1 cellular context compared by ENCODE assay signal in genomic region chr21:44801468-44802395, GRCh38.
TF ChIP-seq lines count a peak whose summit lies in the region.

A gene with protein sequence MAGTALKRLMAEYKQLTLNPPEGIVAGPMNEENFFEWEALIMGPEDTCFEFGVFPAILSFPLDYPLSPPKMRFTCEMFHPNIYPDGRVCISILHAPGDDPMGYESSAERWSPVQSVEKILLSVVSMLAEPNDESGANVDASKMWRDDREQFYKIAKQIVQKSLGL (minus strand): TSS chr21:44801820. CDS start chr21:44801748, 72 bp downstream.

TF ChIP-seq in HEK293, 187 proteins besides CTCF, POLR2A, EP300 and RAD21 (continued from another document and continues in another):
- TF ChIP-seq ZBTB6 (tag by site-specific recombination; IDR thresholded peaks at IDR 0.05) (no peak), PRDM4 (tag by site-specific recombination; IDR thresholded peaks at IDR 0.05) (no peak), ZNF184 (tag by site-specific recombination; IDR thresholded peaks at IDR 0.05) (peak; percentile 68; the same call in 1 of the 2 replicates), ZNF76 (tag by site-specific recombination; IDR thresholded peaks at IDR 0.05; ENCODE audit: borderline replicate concordance, low read depth) (peak; percentile 73; the same call in 1 of the 2 replicates), ZNF645 (tag by site-specific recombination; IDR thresholded peaks at IDR 0.05) (no peak), ZNF558 (tag by site-specific recombination; IDR thresholded peaks at IDR 0.05) (no peak), ZNF560 (tag by site-specific recombination; IDR thresholded peaks at IDR 0.05; ENCODE audit: borderline replicate concordance) (no peak), HOXC10 (CRISPR knock-in tag; IDR thresholded peaks at IDR 0.05) (no peak), ZNF585B (tag by site-specific recombination; IDR thresholded peaks at IDR 0.05) (no peak), ZNF202 (tag by site-specific recombination; IDR thresholded peaks at IDR 0.05; ENCODE audit: borderline replicate concordance) (no peak), KLF7 (tag by site-specific recombination; IDR thresholded peaks at IDR 0.05; ENCODE audit: borderline replicate concordance) (0 out of 2 replicates have a peak, but pooled peaks have one; percentile 15), SP7 (tag by site-specific recombination; IDR thresholded peaks at IDR 0.05) (peak; percentile 55; the same call in 1 of the 2 replicates), ZNF549 (tag by site-specific recombination; IDR thresholded peaks at IDR 0.05) (no peak), EGR2 (tag by site-specific recombination; IDR thresholded peaks at IDR 0.05; ENCODE audit: low read depth) (no peak), ZNF600 (tag by site-specific recombination; IDR thresholded peaks at IDR 0.05) (peak; percentile 71; the same call in 1 of the 2 replicates), ZSCAN4 (tag by site-specific recombination; IDR thresholded peaks at IDR 0.05) (peak; percentile 58), KLF16 (tag by site-specific recombination; IDR thresholded peaks at IDR 0.05) (no peak), ZNF169 (tag by site-specific recombination; IDR thresholded peaks at IDR 0.05) (no peak), ZNF146 (tag by site-specific recombination; IDR thresholded peaks at IDR 0.05) (no peak; the same call in none of the 2 replicates), WT1 (tag by site-specific recombination; IDR thresholded peaks at IDR 0.05) (peak; percentile 53; the same call in 1 of the 2 replicates), ZNF174 (tag by site-specific recombination; IDR thresholded peaks at IDR 0.05) (0 out of 2 replicates have a peak, but pooled peaks have one; percentile 34), ZNF335 (tag by site-specific recombination; conservative IDR thresholded peaks at IDR 0.05) (peak; percentile 73), KLF1 (tag by site-specific recombination; IDR thresholded peaks at IDR 0.05) (no peak), YY2 (tag by site-specific recombination; IDR thresholded peaks at IDR 0.05) (peak; percentile 81; the same call in 1 of the 2 replicates), ZNF747 (tag by site-specific recombination; IDR thresholded peaks at IDR 0.05) (no peak)
- TF ChIP-seq, protein P1, sequence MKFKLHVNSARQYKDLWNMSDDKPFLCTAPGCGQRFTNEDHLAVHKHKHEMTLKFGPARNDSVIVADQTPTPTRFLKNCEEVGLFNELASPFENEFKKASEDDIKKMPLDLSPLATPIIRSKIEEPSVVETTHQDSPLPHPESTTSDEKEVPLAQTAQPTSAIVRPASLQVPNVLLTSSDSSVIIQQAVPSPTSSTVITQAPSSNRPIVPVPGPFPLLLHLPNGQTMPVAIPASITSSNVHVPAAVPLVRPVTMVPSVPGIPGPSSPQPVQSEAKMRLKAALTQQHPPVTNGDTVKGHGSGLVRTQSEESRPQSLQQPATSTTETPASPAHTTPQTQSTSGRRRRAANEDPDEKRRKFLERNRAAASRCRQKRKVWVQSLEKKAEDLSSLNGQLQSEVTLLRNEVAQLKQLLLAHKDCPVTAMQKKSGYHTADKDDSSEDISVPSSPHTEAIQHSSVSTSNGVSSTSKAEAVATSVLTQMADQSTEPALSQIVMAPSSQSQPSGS (tag by site-specific recombination; IDR thresholded peaks at IDR 0.05; ENCODE audit: low read depth), result no peak
- TF ChIP-seq, protein P2, sequence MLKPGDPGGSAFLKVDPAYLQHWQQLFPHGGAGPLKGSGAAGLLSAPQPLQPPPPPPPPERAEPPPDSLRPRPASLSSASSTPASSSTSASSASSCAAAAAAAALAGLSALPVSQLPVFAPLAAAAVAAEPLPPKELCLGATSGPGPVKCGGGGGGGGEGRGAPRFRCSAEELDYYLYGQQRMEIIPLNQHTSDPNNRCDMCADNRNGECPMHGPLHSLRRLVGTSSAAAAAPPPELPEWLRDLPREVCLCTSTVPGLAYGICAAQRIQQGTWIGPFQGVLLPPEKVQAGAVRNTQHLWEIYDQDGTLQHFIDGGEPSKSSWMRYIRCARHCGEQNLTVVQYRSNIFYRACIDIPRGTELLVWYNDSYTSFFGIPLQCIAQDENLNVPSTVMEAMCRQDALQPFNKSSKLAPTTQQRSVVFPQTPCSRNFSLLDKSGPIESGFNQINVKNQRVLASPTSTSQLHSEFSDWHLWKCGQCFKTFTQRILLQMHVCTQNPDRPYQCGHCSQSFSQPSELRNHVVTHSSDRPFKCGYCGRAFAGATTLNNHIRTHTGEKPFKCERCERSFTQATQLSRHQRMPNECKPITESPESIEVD (tag by site-specific recombination; IDR thresholded peaks at IDR 0.05), result no peak
- TF ChIP-seq, protein P3, sequence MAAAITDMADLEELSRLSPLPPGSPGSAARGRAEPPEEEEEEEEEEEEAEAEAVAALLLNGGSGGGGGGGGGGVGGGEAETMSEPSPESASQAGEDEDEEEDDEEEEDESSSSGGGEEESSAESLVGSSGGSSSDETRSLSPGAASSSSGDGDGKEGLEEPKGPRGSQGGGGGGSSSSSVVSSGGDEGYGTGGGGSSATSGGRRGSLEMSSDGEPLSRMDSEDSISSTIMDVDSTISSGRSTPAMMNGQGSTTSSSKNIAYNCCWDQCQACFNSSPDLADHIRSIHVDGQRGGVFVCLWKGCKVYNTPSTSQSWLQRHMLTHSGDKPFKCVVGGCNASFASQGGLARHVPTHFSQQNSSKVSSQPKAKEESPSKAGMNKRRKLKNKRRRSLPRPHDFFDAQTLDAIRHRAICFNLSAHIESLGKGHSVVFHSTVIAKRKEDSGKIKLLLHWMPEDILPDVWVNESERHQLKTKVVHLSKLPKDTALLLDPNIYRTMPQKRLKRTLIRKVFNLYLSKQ (tag by site-specific recombination; IDR thresholded peaks at IDR 0.05; ENCODE audit: borderline replicate concordance), result no peak
- TF ChIP-seq, protein P4, sequence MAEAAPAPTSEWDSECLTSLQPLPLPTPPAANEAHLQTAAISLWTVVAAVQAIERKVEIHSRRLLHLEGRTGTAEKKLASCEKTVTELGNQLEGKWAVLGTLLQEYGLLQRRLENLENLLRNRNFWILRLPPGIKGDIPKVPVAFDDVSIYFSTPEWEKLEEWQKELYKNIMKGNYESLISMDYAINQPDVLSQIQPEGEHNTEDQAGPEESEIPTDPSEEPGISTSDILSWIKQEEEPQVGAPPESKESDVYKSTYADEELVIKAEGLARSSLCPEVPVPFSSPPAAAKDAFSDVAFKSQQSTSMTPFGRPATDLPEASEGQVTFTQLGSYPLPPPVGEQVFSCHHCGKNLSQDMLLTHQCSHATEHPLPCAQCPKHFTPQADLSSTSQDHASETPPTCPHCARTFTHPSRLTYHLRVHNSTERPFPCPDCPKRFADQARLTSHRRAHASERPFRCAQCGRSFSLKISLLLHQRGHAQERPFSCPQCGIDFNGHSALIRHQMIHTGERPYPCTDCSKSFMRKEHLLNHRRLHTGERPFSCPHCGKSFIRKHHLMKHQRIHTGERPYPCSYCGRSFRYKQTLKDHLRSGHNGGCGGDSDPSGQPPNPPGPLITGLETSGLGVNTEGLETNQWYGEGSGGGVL (tag by site-specific recombination; IDR thresholded peaks at IDR 0.05), result peak; percentile 62
- TF ChIP-seq, protein P5, sequence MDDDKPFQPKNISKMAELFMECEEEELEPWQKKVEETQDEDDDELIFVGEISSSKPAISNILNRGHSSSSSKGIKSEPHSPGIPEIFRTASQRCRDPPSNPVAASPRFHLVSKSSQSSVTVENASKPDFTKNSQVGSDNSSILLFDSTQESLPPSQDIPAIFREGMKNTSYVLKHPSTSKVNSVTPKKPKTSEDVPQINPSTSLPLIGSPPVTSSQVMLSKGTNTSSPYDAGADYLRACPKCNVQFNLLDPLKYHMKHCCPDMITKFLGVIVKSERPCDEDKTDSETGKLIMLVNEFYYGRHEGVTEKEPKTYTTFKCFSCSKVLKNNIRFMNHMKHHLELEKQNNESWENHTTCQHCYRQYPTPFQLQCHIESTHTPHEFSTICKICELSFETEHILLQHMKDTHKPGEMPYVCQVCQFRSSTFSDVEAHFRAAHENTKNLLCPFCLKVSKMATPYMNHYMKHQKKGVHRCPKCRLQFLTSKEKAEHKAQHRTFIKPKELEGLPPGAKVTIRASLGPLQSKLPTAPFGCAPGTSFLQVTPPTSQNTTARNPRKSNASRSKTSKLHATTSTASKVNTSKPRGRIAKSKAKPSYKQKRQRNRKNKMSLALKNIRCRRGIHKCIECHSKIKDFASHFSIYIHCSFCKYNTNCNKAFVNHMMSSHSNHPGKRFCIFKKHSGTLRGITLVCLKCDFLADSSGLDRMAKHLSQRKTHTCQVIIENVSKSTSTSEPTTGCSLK (tag by site-specific recombination; IDR thresholded peaks at IDR 0.05), result no peak
- TF ChIP-seq, protein P6, sequence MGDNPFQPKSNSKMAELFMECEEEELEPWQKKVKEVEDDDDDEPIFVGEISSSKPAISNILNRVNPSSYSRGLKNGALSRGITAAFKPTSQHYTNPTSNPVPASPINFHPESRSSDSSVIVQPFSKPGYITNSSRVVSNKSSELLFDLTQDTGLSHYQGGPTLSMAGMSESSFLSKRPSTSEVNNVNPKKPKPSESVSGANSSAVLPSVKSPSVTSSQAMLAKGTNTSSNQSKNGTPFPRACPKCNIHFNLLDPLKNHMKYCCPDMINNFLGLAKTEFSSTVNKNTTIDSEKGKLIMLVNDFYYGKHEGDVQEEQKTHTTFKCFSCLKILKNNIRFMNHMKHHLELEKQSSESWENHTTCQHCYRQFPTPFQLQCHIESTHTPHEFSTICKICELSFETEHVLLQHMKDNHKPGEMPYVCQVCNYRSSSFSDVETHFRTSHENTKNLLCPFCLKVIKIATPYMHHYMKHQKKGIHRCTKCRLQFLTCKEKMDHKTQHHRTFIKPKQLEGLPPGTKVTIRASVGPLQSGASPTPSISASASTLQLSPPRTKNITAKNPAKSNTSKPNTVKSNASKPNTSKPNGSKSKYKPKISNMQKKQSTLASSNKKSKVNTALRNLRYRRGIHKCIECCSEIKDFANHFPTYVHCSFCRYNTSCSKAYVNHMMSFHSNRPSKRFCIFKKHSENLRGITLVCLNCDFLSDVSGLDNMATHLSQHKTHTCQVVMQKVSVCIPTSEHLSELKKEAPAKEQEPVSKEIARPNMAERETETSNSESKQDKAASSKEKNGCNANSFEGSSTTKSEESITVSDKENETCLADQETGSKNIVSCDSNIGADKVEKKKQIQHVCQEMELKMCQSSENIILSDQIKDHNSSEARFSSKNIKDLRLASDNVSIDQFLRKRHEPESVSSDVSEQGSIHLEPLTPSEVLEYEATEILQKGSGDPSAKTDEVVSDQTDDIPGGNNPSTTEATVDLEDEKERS (tag by site-specific recombination; IDR thresholded peaks at IDR 0.05), result no peak
